17 cellular contexts compared by ENCODE assay signal in the genomic region with DNA sequence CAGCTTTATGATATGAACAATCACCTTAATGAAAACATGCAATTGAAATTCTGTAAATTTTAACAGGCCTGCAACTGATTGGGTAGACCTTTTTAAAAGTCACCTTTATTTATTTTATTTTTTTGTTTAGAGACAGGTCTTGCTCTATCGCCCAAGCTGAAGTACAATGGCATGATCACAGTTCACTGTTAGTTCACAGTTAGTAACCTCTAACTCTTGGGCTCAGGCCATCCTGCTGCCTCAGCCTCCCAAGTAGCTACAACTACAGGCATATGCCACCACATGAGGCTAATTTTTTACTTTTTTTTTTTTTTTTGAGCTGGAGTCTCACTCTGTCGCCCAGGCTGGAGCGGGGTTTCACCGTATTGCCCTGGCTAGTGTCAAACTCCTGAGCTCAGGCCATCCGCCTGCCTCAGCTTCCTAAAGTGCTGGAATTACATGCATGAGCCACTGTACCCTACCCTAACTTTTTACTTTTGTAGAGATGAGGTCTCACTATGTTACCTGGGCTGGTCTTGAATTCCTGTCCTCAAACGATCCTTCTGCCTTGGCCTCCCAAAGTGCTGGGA. TPM values are rescaled to one million over a fixed set of nuclear protein-coding genes. Genes with fewer than 3 reads are reported as not detected.
DNase-seq lines count a peak whose midpoint lies in the region; ATAC-seq, FAIRE-seq and TF ChIP-seq lines count a peak whose summit lies in the region.
"Had no signal": no experiment of that assay in that cellular context is flagged by ENCODE, and none has a peak within 500 bp of the region (broad histone marks: within the 10 kb centered on the region; RNA-seq: fewer than 3 reads in every experiment).

No MANE protein-coding gene starts in this region.

- POLR2A ChIA-PET in naive thymus-derived CD4-positive, alpha-beta T cell (lab: Charles Lee): interaction anchor here (0.7 to 1.3 kb wide), 4 partner anchors 28 to 103 kb away, joined by 3 to 4 read pairs (median 4); partner anchors contain the start of genes AP1G1 and ZNF821

- no peaks in the 10 kb centered on the region for H3K27me3 Mint-ChIP-seq in chondrocyte (ENCODE audit: low read depth)
- no peaks in the 10 kb centered on the region for H3K27me3 Mint-ChIP-seq in naive thymus-derived CD4-positive, alpha-beta T cell

- H3K27me3 ChIP-seq in naive thymus-derived CD4-positive, alpha-beta T cell (ENCODE audit: control insufficient read depth in 2 of 2, insufficient read depth in 2 of 2, low read length in 2 of 2): no peaks in the 10 kb centered on the region
- H3K27me3 ChIP-seq in MG63 (no peaks in the 10 kb centered on the region), gastrocnemius medialis (no peaks in the 10 kb centered on the region)
- H3K27me3 ChIP-seq: BLaER1 treated with 17β-estradiol and CSF1 and Interleukin-3, amounts not matched to agents 10 nM and 100 nM had no signal

- H3K36me3 ChIP-seq in naive thymus-derived CD4-positive, alpha-beta T cell (ENCODE audit: control insufficient read depth in 2 of 3, insufficient read depth in 3 of 3, low read length in 3 of 3): peaks cover 0 to 22% (median 0%) of the 10 kb centered on the region in 3 experiments
- peaks cover 5% of the 10 kb centered on the region for H3K36me3 ChIP-seq in MG63
- H3K36me3 ChIP-seq in gastrocnemius medialis: peaks cover 0 to 6% of the 10 kb centered on the region in 2 donors

- H3K4me1 ChIP-seq in naive thymus-derived CD4-positive, alpha-beta T cell (ENCODE audit: control insufficient read depth in 2 of 2, insufficient read depth in 2 of 2, low read length in 2 of 2): no peaks in the 10 kb centered on the region
- H3K4me1 ChIP-seq in gastrocnemius medialis: peaks cover 7 to 9% of the 10 kb centered on the region in 2 donors

- H3K9me3 ChIP-seq in naive thymus-derived CD4-positive, alpha-beta T cell (ENCODE audit: control insufficient read depth in 2 of 3, low read length in 3 of 3): no peaks in the 10 kb centered on the region
- H3K9me3 ChIP-seq in MG63 (no peaks in the 10 kb centered on the region), gastrocnemius medialis (no peaks in the 10 kb centered on the region)
- H3K9me3 ChIP-seq: A549; BLaER1 treated with 17β-estradiol and CSF1 and Interleukin-3, amounts not matched to agents 10 nM and 100 nM had no signal

- H3K4me3 ChIP-seq in naive thymus-derived CD4-positive, alpha-beta T cell (ENCODE audit: low read length): no peak overlapping the region
- no peak overlapping the region for H3K4me3 ChIP-seq in MG63
- H3K4me3 ChIP-seq in gastrocnemius medialis: no peak overlapping the region
- H3K4me3 ChIP-seq: A549; BLaER1 treated with 17β-estradiol and CSF1 and Interleukin-3, amounts not matched to agents 10 nM and 100 nM; SK-N-MC had no signal

- CTCF ChIA-PET in naive thymus-derived CD4-positive, alpha-beta T cell (lab: Charles Lee): no interaction called here

- FAIRE-seq in GM12891 (lab: Jason Lieb, UNC): peak; percentile 50
- FAIRE-seq: A549 had no signal

- in situ Hi-C loops in ACHN (cut with HindIII; ENCODE audit: low pct_ligation_motif_present, low pct_unique_long_range_greater_than_20kb, low sequenced_read_pairs): no loop called here
- in situ Hi-C loops in gastrocnemius medialis (cut with MboI; ENCODE audit: low sequenced_read_pairs in 4 of 4): no loop called here

- H3K27ac ChIP-seq in naive thymus-derived CD4-positive, alpha-beta T cell (ENCODE audit: low read depth, low read length): no peak overlapping the region
- no peak overlapping the region for H3K27ac ChIP-seq in gastrocnemius medialis
- H3K27ac ChIP-seq: A549; BLaER1 treated with 17β-estradiol and CSF1 and Interleukin-3, amounts not matched to agents 10 nM and 100 nM; SK-N-MC had no signal

- H3K9me3 Mint-ChIP-seq in chondrocyte (ENCODE audit: low read depth): no peaks in the 10 kb centered on the region
- H3K9me3 Mint-ChIP-seq in naive thymus-derived CD4-positive, alpha-beta T cell: no peaks in the 10 kb centered on the region

- intact Hi-C loops in naive thymus-derived CD4-positive, alpha-beta T cell (cut with micrococcal nuclease): no loop called here
- intact Hi-C loops in gastrocnemius medialis (cut with DNase I; ENCODE audit: low total_unique reads): no loop called here

- no peak overlapping the region for H3K4me3 Mint-ChIP-seq in chondrocyte (ENCODE audit: unreplicated experiment)
- no peak overlapping the region for H3K4me3 Mint-ChIP-seq in naive thymus-derived CD4-positive, alpha-beta T cell

- TF ChIP-seq CTCF in chondrocyte (IDR thresholded peaks at IDR 0.05): no peak
- TF ChIP-seq CTCF in gastrocnemius medialis (IDR thresholded peaks at IDR 0.05 in 4 of 5, conservative IDR thresholded peaks at IDR 0.05 in 1 of 5): no peak

- ATAC-seq in naive thymus-derived CD4-positive, alpha-beta T cell: no peak
- ATAC-seq in gastrocnemius medialis: no peak
- ATAC-seq: A549 had no signal

- peaks cover 5% of the 10 kb centered on the region for H3K36me3 Mint-ChIP-seq in chondrocyte (ENCODE audit: low read depth)
- peaks cover 0 to 12% (median 4%) of the 10 kb centered on the region in 5 donors for H3K36me3 Mint-ChIP-seq in naive thymus-derived CD4-positive, alpha-beta T cell

- H3K4me1 Mint-ChIP-seq in chondrocyte (ENCODE audit: low read depth): peaks cover 18% of the 10 kb centered on the region
- H3K4me1 Mint-ChIP-seq in naive thymus-derived CD4-positive, alpha-beta T cell: peaks cover 21 to 60% (median 43%) of the 10 kb centered on the region in 7 donors

- H3K27ac Mint-ChIP-seq in chondrocyte (ENCODE audit: unreplicated experiment): peak overlapping the region; percentile 8
- H3K27ac Mint-ChIP-seq in naive thymus-derived CD4-positive, alpha-beta T cell: peak overlapping the region in 5 of 9 donors; percentile 12 to 70 (median 55)

- peak; percentile 28 for DNase-seq in ACHN
- no peak for DNase-seq in GM12891 (ENCODE audit: insufficient read length, low spot score)
- no peak for DNase-seq in chondrocyte (ENCODE audit: low spot score)
- no peak for DNase-seq in naive thymus-derived CD4-positive, alpha-beta T cell
- DNase-seq in CD1c-positive myeloid dendritic cell (ENCODE audit: extremely low spot score): no peak
- DNase-seq in MG63: no peak
- no peak for DNase-seq in gastrocnemius medialis
- DNase-seq: DMS79 treated with DMSO at 0.1 percent for 48 hours, HCEC 1CT, NCI-H1105, NCI-H2081 treated with DMSO at 0.1 percent for 48 hours, NCI-H510A, NCI-H774, SHP77 had no signal

- TF ChIP-seq POLR2A in GM12891 (IDR thresholded peaks at IDR 0.05; ENCODE audit: low read depth, low read length): no peak
- TF ChIP-seq POLR2A in gastrocnemius medialis (IDR thresholded peaks at IDR 0.05): no peak

TF ChIP-seq in GM12891, 5 proteins besides CTCF, POLR2A, EP300 and RAD21:
- TF ChIP-seq POU2F2 (IDR thresholded peaks at IDR 0.05; ENCODE audit: low read depth, low read length) (no peak), SPI1 (IDR thresholded peaks at IDR 0.05; ENCODE audit: low read depth, low read length) (no peak), TAF1 (IDR thresholded peaks at IDR 0.05; ENCODE audit: low read depth, low read length) (no peak), PAX5 (IDR thresholded peaks at IDR 0.05; ENCODE audit: insufficient read depth, low read length, severe bottlenecking) (no peak), POLR2AphosphoS5 (IDR thresholded peaks at IDR 0.05; ENCODE audit: low read depth, low read length) (no peak)

RNA-seq across cellular contexts. Expression of gene AP1G1, which starts 28.0 kb away (rescaled TPM):
- polyA plus RNA-seq in GM12891 (2012; ENCODE audit: low read depth, missing spikeins): 22.3 TPM
- 62.7 to 82.0 TPM (median 62.9 TPM) in 3 replicates for total RNA-seq in chondrocyte
- 100 to 1,000 TPM in 2 of 5 experiments, 10 to 100 TPM in 3; 95.3 to 147 (median 100.0) TPM for total RNA-seq in naive thymus-derived CD4-positive, alpha-beta T cell
- 10 to 100 TPM in 1 of 2 donors, 1 to 10 TPM in 1; 6.7 to 12.8 TPM for polyA plus RNA-seq in naive thymus-derived CD4-positive, alpha-beta T cell
- 15.3 and 20.9 TPM in 2 replicates for total RNA-seq in MG63 (2014; rRNA removed; shearing (Covaris generic); ENCODE audit: low replicate concordance)
- total RNA-seq in gastrocnemius medialis: 10 to 100 TPM; 60.7 to 80.6 (median 66.3) TPM

RNA-seq across cellular contexts. Expression of gene PHLPP2, which starts 56.1 kb away (rescaled TPM):
- polyA plus RNA-seq in GM12891 (2012; ENCODE audit: low read depth, missing spikeins): 2.6 TPM
- total RNA-seq in chondrocyte: 10.2 to 12.0 TPM (median 10.9 TPM) in 3 replicates
- total RNA-seq in naive thymus-derived CD4-positive, alpha-beta T cell: 10 to 100 TPM in 1 of 5 experiments, 1 to 10 TPM in 4; 6.3 to 10.6 (median 7.5) TPM
- polyA plus RNA-seq in naive thymus-derived CD4-positive, alpha-beta T cell: 1 to 10 TPM; 1.5 to 2.2 TPM
- total RNA-seq in MG63 (2014; rRNA removed; shearing (Covaris generic); ENCODE audit: low replicate concordance): 3.3 and 4.9 TPM in 2 replicates
- 1 to 10 TPM; 4.5 to 9.1 (median 5.0) TPM for total RNA-seq in gastrocnemius medialis
